In the genomic region with DNA sequence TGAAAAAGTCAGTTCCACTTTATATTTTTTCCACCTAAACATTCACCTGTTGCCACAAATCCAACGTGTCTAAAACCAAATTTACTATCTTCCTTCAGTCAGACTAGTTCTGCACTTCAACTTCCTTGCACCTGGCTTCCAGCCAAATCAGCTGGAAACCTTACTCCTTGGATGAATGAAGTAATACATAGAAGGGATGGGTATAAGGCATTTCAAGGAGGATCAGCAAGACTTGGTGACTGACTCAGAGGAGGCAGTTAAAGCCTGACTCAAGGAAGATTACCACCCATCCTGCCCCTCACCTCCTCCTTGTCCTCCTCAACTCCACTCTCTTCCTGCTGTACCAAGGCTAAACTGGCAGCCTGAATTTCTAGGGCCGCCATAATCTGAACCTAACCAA, we compare ENCODE assay signal across 11 cellular contexts. TPM values are rescaled to one million over a fixed set of nuclear protein-coding genes. Genes with fewer than 3 reads are reported as not detected.
DNase-seq lines count a peak whose midpoint lies in the region; TF ChIP-seq lines count a peak whose summit lies in the region.
"Had no signal": no experiment of that assay in that cellular context is flagged by ENCODE, and none has a peak within 500 bp of the region (broad histone marks: within the 10 kb centered on the region; RNA-seq: fewer than 3 reads in every experiment).

No MANE protein-coding gene starts in this region.

- H3K9me3 ChIP-seq in PC-9 (ENCODE audit: insufficient read depth, low read depth) (no peaks in the 10 kb centered on the region), stomach (no peaks in the 10 kb centered on the region)

- DNase-seq in NCI-H82 (lab: John Stamatoyannopoulos, UW) (peak; percentile 39), NCI-H82 treated with DMSO at 0.1 percent for 48 hours (lab: John Stamatoyannopoulos, UW; ENCODE audit: unreplicated experiment) (no peak), PC-9 (peak; percentile 56 to 73), fibroblast of gingiva (ENCODE audit: low read depth) (peak; percentile 71), stomach (peak; percentile 30), globus pallidus (ENCODE audit: low spot score) (no peak), NK-92 (lab: John Stamatoyannopoulos, UW; ENCODE audit: unreplicated experiment) (no peak)
- DNase-seq in activated T-helper 1 cell treated with anti-CD3 and anti-CD28 coated beads, Interleukin-12 subunit alpha, Interleukin-12 subunit beta, Interleukin-2, Interleukin-4 antibody, amounts not matched to agents 30 ng/mL and 10 ng/mL and 1 ng/mL, durations not matched to agents 14 hours and 24 hours and 36 hours (ENCODE audit: low spot score) = no peak
- DNase-seq: naive B cell, NCI-H748 treated with DMSO at 0.1 percent for 48 hours had no signal

- H3K4me2 ChIP-seq in PC-9 = no peak overlapping the region

- no peak for TF ChIP-seq EP300 in stomach (IDR thresholded peaks at IDR 0.05)

- intact Hi-C loops in PC-9 (cut with micrococcal nuclease; ENCODE audit: unreplicated experiment) (no loop called here), stomach (cut with DNase I; ENCODE audit: low total_unique reads) (no loop called here)
- intact Hi-C loops in activated T-helper 1 cell treated with anti-CD3 and anti-CD28 coated beads, Interleukin-12 subunit alpha, Interleukin-12 subunit beta, Interleukin-2, Interleukin-4 antibody, amounts not matched to agents 30 ng/mL and 10 ng/mL and 1 ng/mL, durations not matched to agents 14 hours and 24 hours and 36 hours (cut with micrococcal nuclease) = no loop called here

- H3K4me1 Mint-ChIP-seq in activated T-helper 1 cell treated with anti-CD3 and anti-CD28 coated beads, Interleukin-12 subunit alpha, Interleukin-12 subunit beta, Interleukin-2, Interleukin-4 antibody, amounts not matched to agents 30 ng/mL and 10 ng/mL and 1 ng/mL, durations not matched to agents 14 hours and 24 hours and 36 hours (ENCODE audit: low read depth) = no peaks in the 10 kb centered on the region
- H3K4me1 Mint-ChIP-seq: B cell had no signal

- no peaks in the 10 kb centered on the region for H3K9me2 ChIP-seq in PC-9 (ENCODE audit: insufficient read depth)

- H3K27me3 Mint-ChIP-seq in activated T-helper 1 cell treated with anti-CD3 and anti-CD28 coated beads, Interleukin-12 subunit alpha, Interleukin-12 subunit beta, Interleukin-2, Interleukin-4 antibody, amounts not matched to agents 30 ng/mL and 10 ng/mL and 1 ng/mL, durations not matched to agents 14 hours and 24 hours and 36 hours (ENCODE audit: insufficient read depth) = peaks cover 8% of the 10 kb centered on the region

- H3K27me3 ChIP-seq in PC-9 (ENCODE audit: insufficient read depth, low read depth) (no peaks in the 10 kb centered on the region), stomach (no peaks in the 10 kb centered on the region)

- H3K36me3 Mint-ChIP-seq in activated T-helper 1 cell treated with anti-CD3 and anti-CD28 coated beads, Interleukin-12 subunit alpha, Interleukin-12 subunit beta, Interleukin-2, Interleukin-4 antibody, amounts not matched to agents 30 ng/mL and 10 ng/mL and 1 ng/mL, durations not matched to agents 14 hours and 24 hours and 36 hours (ENCODE audit: low read depth) = peaks cover under 1% of the 10 kb centered on the region
- H3K36me3 Mint-ChIP-seq: naive B cell had no signal

- H3F3A ChIP-seq in PC-9 (ENCODE audit: insufficient read depth, low read depth) = no peaks in the 10 kb centered on the region

- no peaks in the 10 kb centered on the region for H4K20me1 ChIP-seq in PC-9 (ENCODE audit: insufficient read depth)

- TF ChIP-seq CTCF in PC-9 (conservative IDR thresholded peaks at IDR 0.05) = no peak
- no peak for TF ChIP-seq CTCF in stomach (IDR thresholded peaks at IDR 0.05)

- POLR2A ChIA-PET in PC-9 (lab: Charles Lee; ENCODE audit: unreplicated experiment) = no interaction called here

- H3K9me3 Mint-ChIP-seq in activated T-helper 1 cell treated with anti-CD3 and anti-CD28 coated beads, Interleukin-12 subunit alpha, Interleukin-12 subunit beta, Interleukin-2, Interleukin-4 antibody, amounts not matched to agents 30 ng/mL and 10 ng/mL and 1 ng/mL, durations not matched to agents 14 hours and 24 hours and 36 hours = no peaks in the 10 kb centered on the region

- 0 out of 2 replicates have a peak, but pooled peaks cover 3% of the 10 kb centered on the region for H3K4me1 ChIP-seq in PC-9 (replicated peaks; ENCODE audit: insufficient read depth)
- H3K4me1 ChIP-seq in stomach = no peaks in the 10 kb centered on the region

- no peaks in the 10 kb centered on the region for H3K79me2 ChIP-seq in PC-9 (ENCODE audit: low read depth)

- no peak overlapping the region for H3K4me3 Mint-ChIP-seq in activated T-helper 1 cell treated with anti-CD3 and anti-CD28 coated beads, Interleukin-12 subunit alpha, Interleukin-12 subunit beta, Interleukin-2, Interleukin-4 antibody, amounts not matched to agents 30 ng/mL and 10 ng/mL and 1 ng/mL, durations not matched to agents 14 hours and 24 hours and 36 hours
- H3K4me3 Mint-ChIP-seq: B cell, naive B cell had no signal

- H2AFZ ChIP-seq in PC-9 = no peak overlapping the region

- H3K36me3 ChIP-seq in PC-9 (ENCODE audit: low read depth) = no peaks in the 10 kb centered on the region
- peaks cover 0 to 5% (median 0%) of the 10 kb centered on the region in 4 donors for H3K36me3 ChIP-seq in stomach

- no peak for TF ChIP-seq POLR2A in stomach (IDR thresholded peaks at IDR 0.05)

- WGBS in stomach, 5 donors = 44 to 57% (median 50%) methylated on average over 2 of the region's 2 CpGs

- H3K4me3 ChIP-seq in PC-9 (no peak overlapping the region), stomach (no peak overlapping the region)

- no peak overlapping the region for H3K27ac Mint-ChIP-seq in activated T-helper 1 cell treated with anti-CD3 and anti-CD28 coated beads, Interleukin-12 subunit alpha, Interleukin-12 subunit beta, Interleukin-2, Interleukin-4 antibody, amounts not matched to agents 30 ng/mL and 10 ng/mL and 1 ng/mL, durations not matched to agents 14 hours and 24 hours and 36 hours
- H3K27ac Mint-ChIP-seq: B cell had no signal

- H3K27ac ChIP-seq in PC-9 (no peak overlapping the region), stomach (no peak overlapping the region)

- CTCF ChIA-PET in PC-9 (lab: Charles Lee) = no interaction called here

- BruUV-seq in PC-9 (replicated peaks; lab: Mats Ljungman, UMichigan) = no TSS peak

RNA-seq across cellular contexts. Expression of a gene that starts 37.1 kb away (rescaled TPM):
- total RNA-seq in PC-9 (2021) = 30.4 and 33.4 TPM in 2 replicates
- total RNA-seq in stomach = 10 to 100 TPM; 13.0 to 61.3 (median 29.0) TPM
- polyA plus RNA-seq in stomach = 1 to 10 TPM; 4.8 to 8.6 (median 5.2) TPM
- 54.9 and 57.6 TPM in 2 replicates for total RNA-seq in activated T-helper 1 cell treated with anti-CD3 and anti-CD28 coated beads, Interleukin-12 subunit alpha, Interleukin-12 subunit beta, Interleukin-2, Interleukin-4 antibody, amounts not matched to agents 30 ng/mL and 10 ng/mL and 1 ng/mL, durations not matched to agents 14 hours and 24 hours and 36 hours

RNA-seq across cellular contexts. Expression of a gene that starts 37.3 kb away (rescaled TPM):
- total RNA-seq in PC-9 (2021) (11.0 and 13.2 TPM in 2 replicates), stomach (10 to 100 TPM in 1 of 5 donors, 1 to 10 TPM in 4; 2.6 to 21.0 (median 6.6) TPM)
- 1 to 10 TPM; 1.4 to 3.2 (median 2.3) TPM for polyA plus RNA-seq in stomach
- total RNA-seq in activated T-helper 1 cell treated with anti-CD3 and anti-CD28 coated beads, Interleukin-12 subunit alpha, Interleukin-12 subunit beta, Interleukin-2, Interleukin-4 antibody, amounts not matched to agents 30 ng/mL and 10 ng/mL and 1 ng/mL, durations not matched to agents 14 hours and 24 hours and 36 hours = 1.1 and 2.1 TPM in 2 replicates

Comparison
In these comparisons a context has a peak if more than half of its experiments do, and no peak if none do; other contexts are left out.
1. DNase-seq: peak in NCI-H82 (single experiment), PC-9 (2 of 2), fibroblast of gingiva (single experiment) and stomach (single experiment); none in NCI-H82 treated with DMSO at 0.1 percent for 48 hours (single experiment), activated T-helper 1 cell treated with anti-CD3 and anti-CD28 coated beads, Interleukin-12 subunit alpha, Interleukin-12 subunit beta, Interleukin-2, Interleukin-4 antibody, amounts not matched to agents 30 ng/mL and 10 ng/mL and 1 ng/mL, durations not matched to agents 14 hours and 24 hours and 36 hours (single experiment), globus pallidus (single experiment) and NK-92 (single experiment).